Comparison of ENCODE assay signal across 8 cellular contexts in genomic region chr9:128191406-128192046, GRCh38.
DNase-seq lines count a peak whose midpoint lies in the region; ATAC-seq and TF ChIP-seq lines count a peak whose summit lies in the region.

Gene CIZ1 (minus strand): TSS chr9:128191572. CDS start chr9:128190857, 715 bp downstream.

- peaks cover 33% of the 10 kb centered on the region for H3K4me1 ChIP-seq in BLaER1
- H3K4me1 ChIP-seq in OCI-LY3 (ENCODE audit: low read length), result peaks cover 9% of the 10 kb centered on the region
- H3K4me1 ChIP-seq in muscle layer of duodenum (ENCODE audit: control insufficient read depth in 1 of 2, insufficient read depth in 2 of 2, low read length in 2 of 2), result peaks cover 0 to 12% of the 10 kb centered on the region in 2 donors

- H4K20me1 ChIP-seq in BLaER1, result no peaks in the 10 kb centered on the region
- no peaks in the 10 kb centered on the region for H4K20me1 ChIP-seq in OCI-LY3 (ENCODE audit: insufficient read depth, low read length)

- TF ChIP-seq POLR2A in erythroblast (IDR thresholded peaks at IDR 0.05; ENCODE audit: low read length), result peak; percentile 66

- TF ChIP-seq CTCF in OCI-LY3 (IDR thresholded peaks at IDR 0.05; ENCODE audit: low read depth, low read length), result peak; percentile 70

- H3K9me3 ChIP-seq in BLaER1 (no peaks in the 10 kb centered on the region), OCI-LY3 (ENCODE audit: insufficient read depth, low read length) (no peaks in the 10 kb centered on the region), muscle layer of duodenum (ENCODE audit: control insufficient read depth in 1 of 2, low read length in 2 of 2) (no peaks in the 10 kb centered on the region)

- H3K36me3 ChIP-seq in BLaER1 (peaks cover 32% of the 10 kb centered on the region), OCI-LY3 (replicated peaks; ENCODE audit: low read depth, low read length) (peaks cover 13% of the 10 kb centered on the region), muscle layer of duodenum (ENCODE audit: control insufficient read depth in 1 of 2, insufficient read depth in 2 of 2, low read length in 2 of 2) (peaks cover 0 to 9% of the 10 kb centered on the region in 2 donors)

- H3K4me3 ChIP-seq in BLaER1 (peak within 1 kb of the TSS; percentile 80), OCI-LY3 (ENCODE audit: low read length) (peak within 1 kb of the TSS; percentile 98), muscle layer of duodenum (ENCODE audit: low read depth in 1 of 2, low read length in 2 of 2) (peak within 1 kb of the TSS; percentile 76 to 84)

- DNase-seq in activated T-cell treated with anti-CD3 and anti-CD28 coated beads for 4 hours (peak; percentile 57), erythroblast (lab: John Stamatoyannopoulos, UW) (peak; percentile 88 to 92)
- DNase-seq in stimulated activated CD8-positive, alpha-beta memory T cell treated with anti-CD3 and anti-CD28 coated beads, Interleukin-7, amount 100 ng/mL, for 48 hours (ENCODE audit: extremely low read depth in 1 of 2, low read depth in 1 of 2), result peak; percentile 48 to 63

- H3K9ac ChIP-seq in BLaER1, result peak within 1 kb of the TSS; percentile 92
- H3K9ac ChIP-seq in OCI-LY3 (ENCODE audit: low read length), result peak within 1 kb of the TSS; percentile 94

- peak within 1 kb of the TSS; percentile 83 for H2AFZ ChIP-seq in OCI-LY3 (ENCODE audit: low read depth, low read length)

- H3K27ac ChIP-seq in BLaER1 (peak within 1 kb of the TSS; percentile 88), OCI-LY3 (ENCODE audit: low read length) (peak within 1 kb of the TSS; percentile 65), muscle layer of duodenum (ENCODE audit: low read length) (peak within 1 kb of the TSS; percentile 67)

- H3K4me2 ChIP-seq in BLaER1, result peak within 1 kb of the TSS; percentile 92
- H3K4me2 ChIP-seq in OCI-LY3 (ENCODE audit: low read length), result peak within 1 kb of the TSS; percentile 73

- ATAC-seq in GM19025 (IDR thresholded peaks at IDR 0.05; ENCODE audit: low read depth, unreplicated experiment) (peak; percentile 88), HG03432 (IDR thresholded peaks at IDR 0.05; ENCODE audit: unreplicated experiment) (peak; percentile 87)

- H3K79me2 ChIP-seq in OCI-LY3 (ENCODE audit: low read length), result peaks cover 20% of the 10 kb centered on the region

- H3K27me3 ChIP-seq in BLaER1 (no peaks in the 10 kb centered on the region), OCI-LY3 (ENCODE audit: low read depth, low read length) (no peaks in the 10 kb centered on the region), muscle layer of duodenum (ENCODE audit: low read depth, low read length) (no peaks in the 10 kb centered on the region)

Comparison
In these comparisons a context has a peak if more than half of its experiments do, and no peak if none do; other contexts are left out.
1. Peak in every context shown above with its lines: DNase-seq, ATAC-seq, H3K4me3 ChIP-seq and H3K27ac ChIP-seq.